In genomic region chr5:131288328-131288727, GRCh38 we compare ENCODE assay signal across 12 cellular contexts. TPM values are rescaled to one million over a fixed set of nuclear protein-coding genes. Genes with fewer than 3 reads are reported as not detected.
DNase-seq lines count a peak whose midpoint lies in the region; ATAC-seq and TF ChIP-seq lines count a peak whose summit lies in the region.
"Had no signal": no experiment of that assay in that cellular context is flagged by ENCODE, and none has a peak within 500 bp of the region (broad histone marks: within the 10 kb centered on the region; RNA-seq: fewer than 3 reads in every experiment).

No MANE protein-coding gene starts in this region.

- H3K27ac ChIP-seq in DOHH2 (ENCODE audit: low read depth, low read length) (0 out of 2 replicates have a peak overlapping the region, but pooled peaks have one; percentile 3), SU-DHL-6 (ENCODE audit: low read depth, low read length) (no peak overlapping the region)

- ATAC-seq in GM19395 (IDR thresholded peaks at IDR 0.05; ENCODE audit: unreplicated experiment) (peak; percentile 29), memory B cell (ENCODE audit: low read depth) (peak; percentile 66), GM21619 (IDR thresholded peaks at IDR 0.05; ENCODE audit: unreplicated experiment) (no peak)

- peaks cover 3% of the 10 kb centered on the region; the same call in 1 of the 2 replicates for H4K20me1 ChIP-seq in DOHH2 (ENCODE audit: control insufficient read depth, insufficient read depth, low read depth, low read length)
- peaks cover 10% of the 10 kb centered on the region for H4K20me1 ChIP-seq in SU-DHL-6 (ENCODE audit: low read depth, low read length)

- H3F3A ChIP-seq in DOHH2 (ENCODE audit: control insufficient read depth, insufficient read depth) (no peaks in the 10 kb centered on the region), SU-DHL-6 (ENCODE audit: insufficient read depth) (peaks cover 4% of the 10 kb centered on the region; the same call in 1 of the 2 replicates)

- H3K9me2 ChIP-seq in DOHH2 (replicated peaks; ENCODE audit: control insufficient read depth, low read length): no peaks in the 10 kb centered on the region
- H3K9me2 ChIP-seq in SU-DHL-6 (replicated peaks; ENCODE audit: insufficient read depth, low read length): no peaks in the 10 kb centered on the region

- H3K79me2 ChIP-seq in DOHH2 (ENCODE audit: control insufficient read depth, low read length) (peaks cover 87% of the 10 kb centered on the region), SU-DHL-6 (ENCODE audit: insufficient read depth, low read length) (peaks cover 99% of the 10 kb centered on the region)

- H3K36me3 Mint-ChIP-seq in memory B cell (peaks cover 7% of the 10 kb centered on the region), progenitor cell of endocrine pancreas (ENCODE audit: insufficient read depth) (no peaks in the 10 kb centered on the region)

- TF ChIP-seq CTCF in DOHH2 (IDR thresholded peaks at IDR 0.05; ENCODE audit: low read depth, low read length, poor library complexity, severe bottlenecking): no peak
- TF ChIP-seq CTCF in SU-DHL-6 (IDR thresholded peaks at IDR 0.05; ENCODE audit: insufficient read depth, low read length, poor library complexity, severe bottlenecking): no peak
- TF ChIP-seq CTCF in progenitor cell of endocrine pancreas (IDR thresholded peaks at IDR 0.05; ENCODE audit: unreplicated experiment): no peak

- H3K27me3 Mint-ChIP-seq in memory B cell (no peaks in the 10 kb centered on the region), progenitor cell of endocrine pancreas (no peaks in the 10 kb centered on the region)

- peak overlapping the region; percentile 47 for H3K4me2 ChIP-seq in DOHH2 (ENCODE audit: low read length)
- H3K4me2 ChIP-seq in SU-DHL-6 (ENCODE audit: low read depth, low read length, poor library complexity, severe bottlenecking): peak overlapping the region; percentile 7
- H3K4me2 ChIP-seq: smooth muscle cell had no signal

- peaks cover 14% of the 10 kb centered on the region for H3K36me3 ChIP-seq in DOHH2 (ENCODE audit: control insufficient read depth, low read length)
- peaks cover 6% of the 10 kb centered on the region; the same call in 1 of the 2 replicates for H3K36me3 ChIP-seq in SU-DHL-6 (ENCODE audit: low read length)

- H3K4me3 Mint-ChIP-seq in memory B cell (peak overlapping the region; percentile 69), progenitor cell of endocrine pancreas (ENCODE audit: low read depth) (no peak overlapping the region)

- H3K27ac Mint-ChIP-seq in memory B cell: peak overlapping the region; percentile 90
- H3K27ac Mint-ChIP-seq in progenitor cell of endocrine pancreas: no peak overlapping the region

- DNase-seq in memory B cell (ENCODE audit: low spot score in 2 of 2): no peak
- DNase-seq in middle frontal gyrus (ENCODE audit: extremely low spot score, low spot score): no peak
- no peak for DNase-seq in NCI-H1417 treated with DMSO at 0.1 percent for 48 hours (lab: John Stamatoyannopoulos, UW)
- no peak for DNase-seq in progenitor cell of endocrine pancreas (ENCODE audit: low spot score, unreplicated experiment)
- DNase-seq: NCI-H1694, NCI-H524 treated with DMSO at 0.1 percent for 48 hours had no signal

- H3K9me3 ChIP-seq in DOHH2 (ENCODE audit: control insufficient read depth, insufficient read depth, low read length) (no peaks in the 10 kb centered on the region), SU-DHL-6 (ENCODE audit: insufficient read depth, low read length) (no peaks in the 10 kb centered on the region)

- no peak overlapping the region for H3K9ac ChIP-seq in SU-DHL-6 (ENCODE audit: low read length)

- no peaks in the 10 kb centered on the region for H3K9me3 Mint-ChIP-seq in memory B cell
- no peaks in the 10 kb centered on the region for H3K9me3 Mint-ChIP-seq in progenitor cell of endocrine pancreas (ENCODE audit: low read depth)

- H3K27me3 ChIP-seq in DOHH2 (ENCODE audit: control insufficient read depth, low read length) (no peaks in the 10 kb centered on the region), SU-DHL-6 (ENCODE audit: low read length) (no peaks in the 10 kb centered on the region)

- peak overlapping the region; percentile 49 for H3K4me3 ChIP-seq in DOHH2 (ENCODE audit: low read length)
- H3K4me3 ChIP-seq in SU-DHL-6 (ENCODE audit: insufficient read depth, low read length, poor library complexity, severe bottlenecking): no peak overlapping the region
- H3K4me3 ChIP-seq: lung, smooth muscle cell had no signal

- H3K4me1 Mint-ChIP-seq in memory B cell: peaks cover 30% of the 10 kb centered on the region
- H3K4me1 Mint-ChIP-seq in progenitor cell of endocrine pancreas (ENCODE audit: low read depth): no peaks in the 10 kb centered on the region

- peaks cover 21% of the 10 kb centered on the region for H3K4me1 ChIP-seq in DOHH2 (ENCODE audit: control insufficient read depth, low read length)

- H2AFZ ChIP-seq in SU-DHL-6 (ENCODE audit: low read depth, low read length, severe bottlenecking): no peak overlapping the region

RNA-seq across cellular contexts. Expression of gene CDC42SE2, which starts 24.5 kb away (rescaled TPM):
- total RNA-seq in progenitor cell of endocrine pancreas: 29.3 and 32.0 TPM in 2 replicates
